Comparison of ENCODE assay signal across 8 cellular contexts in genomic region chr17:75455896-75456416, GRCh38.
DNase-seq lines count a peak whose midpoint lies in the region; ATAC-seq and TF ChIP-seq lines count a peak whose summit lies in the region.

No MANE protein-coding gene starts in this region.

- no peak for TF ChIP-seq CTCF in nephron (IDR thresholded peaks at IDR 0.05; ENCODE audit: unreplicated experiment in 3 of 3)
- no peak for TF ChIP-seq CTCF in GM10266 (IDR thresholded peaks at IDR 0.05; ENCODE audit: control insufficient read depth, insufficient read depth, low read depth, missing control alignments)
- TF ChIP-seq CTCF in GM13976 (IDR thresholded peaks at IDR 0.05; ENCODE audit: borderline replicate concordance, control extremely low read depth, extremely low read depth, insufficient read depth, missing control alignments): no peak

- H3K36me3 Mint-ChIP-seq in activated naive CD4-positive, alpha-beta T cell treated with anti-CD3 and anti-CD28 coated beads, Interleukin-2, amount 10 ng/mL, durations not matched to agents 7 days and 5 days: peaks cover 2% of the 10 kb centered on the region
- peaks cover 3% of the 10 kb centered on the region for H3K36me3 Mint-ChIP-seq in effector memory CD8-positive, alpha-beta T cell (ENCODE audit: insufficient read depth)
- no peaks in the 10 kb centered on the region for H3K36me3 Mint-ChIP-seq in nephron (ENCODE audit: low read depth)

- peaks cover 39% of the 10 kb centered on the region for H3K4me1 Mint-ChIP-seq in activated naive CD4-positive, alpha-beta T cell treated with anti-CD3 and anti-CD28 coated beads, Interleukin-2, amount 10 ng/mL, durations not matched to agents 7 days and 5 days
- H3K4me1 Mint-ChIP-seq in effector memory CD8-positive, alpha-beta T cell (ENCODE audit: low read depth in 2 of 2): peaks cover 20 to 25% of the 10 kb centered on the region in 2 donors
- peaks cover 52% of the 10 kb centered on the region for H3K4me1 Mint-ChIP-seq in nephron

- H3K9me3 Mint-ChIP-seq in activated naive CD4-positive, alpha-beta T cell treated with anti-CD3 and anti-CD28 coated beads, Interleukin-2, amount 10 ng/mL, durations not matched to agents 7 days and 5 days: no peaks in the 10 kb centered on the region
- no peaks in the 10 kb centered on the region for H3K9me3 Mint-ChIP-seq in effector memory CD8-positive, alpha-beta T cell
- no peaks in the 10 kb centered on the region for H3K9me3 Mint-ChIP-seq in nephron

- peak overlapping the region; percentile 92 for H3K4me3 Mint-ChIP-seq in activated naive CD4-positive, alpha-beta T cell treated with anti-CD3 and anti-CD28 coated beads, Interleukin-2, amount 10 ng/mL, durations not matched to agents 7 days and 5 days
- peak overlapping the region; percentile 91 to 92 for H3K4me3 Mint-ChIP-seq in effector memory CD8-positive, alpha-beta T cell
- peak overlapping the region; percentile 94 to 96 (median 95) for H3K4me3 Mint-ChIP-seq in nephron

- CTCF ChIA-PET in activated naive CD4-positive, alpha-beta T cell treated with anti-CD3 and anti-CD28 coated beads, Interleukin-2, amount 10 ng/mL, durations not matched to agents 7 days and 5 days (lab: Charles Lee): interaction anchor here (0.6 to 1.8 kb wide), 11 partner anchors 19 to 298 kb away, joined by 3 to 5 read pairs (median 4); partner anchors contain the start of genes MYO15B and TSEN54

- ATAC-seq in effector memory CD8-positive, alpha-beta T cell (replicated peaks): peak; percentile 15

- H3K27me3 Mint-ChIP-seq in activated naive CD4-positive, alpha-beta T cell treated with anti-CD3 and anti-CD28 coated beads, Interleukin-2, amount 10 ng/mL, durations not matched to agents 7 days and 5 days: peaks cover 10% of the 10 kb centered on the region
- no peaks in the 10 kb centered on the region for H3K27me3 Mint-ChIP-seq in effector memory CD8-positive, alpha-beta T cell
- no peaks in the 10 kb centered on the region for H3K27me3 Mint-ChIP-seq in nephron (ENCODE audit: low read depth)

- DNase-seq in activated naive CD4-positive, alpha-beta T cell treated with anti-CD3 and anti-CD28 coated beads, Interleukin-2, amount 10 ng/mL, durations not matched to agents 7 days and 5 days: no peak
- DNase-seq in activated naive CD4-positive, alpha-beta T cell treated with anti-CD3 and anti-CD28 coated beads, Interleukin-2, amount 50 U/mL, for 16 hours: no peak
- DNase-seq in NCI-H69 (lab: John Stamatoyannopoulos, UW) (peak; percentile 87), GM10266 (ENCODE audit: extremely low spot score) (no peak), GM13976 (ENCODE audit: low spot score) (no peak), NCI-H2196 (lab: John Stamatoyannopoulos, UW; ENCODE audit: unreplicated experiment) (no peak)
- DNase-seq in effector memory CD8-positive, alpha-beta T cell: no peak

- H3K27ac Mint-ChIP-seq in activated naive CD4-positive, alpha-beta T cell treated with anti-CD3 and anti-CD28 coated beads, Interleukin-2, amount 10 ng/mL, durations not matched to agents 7 days and 5 days: peak overlapping the region; percentile 82
- H3K27ac Mint-ChIP-seq in effector memory CD8-positive, alpha-beta T cell: peak overlapping the region; percentile 90 to 94
- peak overlapping the region; percentile 97 to 99 (median 99) for H3K27ac Mint-ChIP-seq in nephron

- in situ Hi-C loops in GM13976 (cut with MboI; ENCODE audit: low sequenced_read_pairs, unreplicated experiment): no loop called here
